ENCODE assay signal across 6 cellular contexts in the genomic region with DNA sequence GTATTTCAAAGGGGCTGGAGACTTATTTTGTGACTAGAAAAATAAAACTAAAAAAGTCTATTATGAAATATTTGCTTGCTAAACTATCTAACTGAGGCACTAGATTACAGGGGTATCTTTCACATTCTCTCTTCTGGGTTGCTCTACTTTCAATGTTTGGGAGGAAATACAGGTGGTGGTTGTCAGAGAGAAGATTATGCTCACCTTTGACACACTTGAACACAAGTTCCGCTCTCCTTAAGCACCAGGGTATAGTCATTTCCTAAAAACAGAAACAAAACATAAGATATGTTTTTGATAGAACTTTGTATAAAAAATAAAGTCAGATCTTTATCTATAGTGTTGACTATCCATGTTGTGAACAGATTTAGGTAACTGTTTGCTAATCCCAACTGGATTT. TPM values are rescaled to one million over a fixed set of nuclear protein-coding genes. Genes with fewer than 3 reads are reported as not detected.
"Had no signal": no experiment of that assay in that cellular context is flagged by ENCODE, and none has a peak within 500 bp of the region (broad histone marks: within the 10 kb centered on the region; RNA-seq: fewer than 3 reads in every experiment).

No MANE protein-coding gene starts in this region.

- ATAC-seq: GM23338 had no signal

- H3K4me3 Mint-ChIP-seq: GM23338, H9 had no signal

- H3K9me3 Mint-ChIP-seq: GM23338, H9 had no signal

- DNase-seq: H9, HCEC 1CT, IMR-90 had no signal

- H3K27ac Mint-ChIP-seq: GM23338, H9 had no signal

- H3K4me3 ChIP-seq: GM23338 had no signal

- H2AFZ ChIP-seq: GM23338 had no signal

- H3K4me2 ChIP-seq: GM23338 had no signal

RNA-seq across cellular contexts. Expression of a gene that starts 45.4 kb away (rescaled TPM):
- total RNA-seq: GM23338, H1, H9, HT-29, IMR-90 had no signal
